ENCODE assay signal across 8 cellular contexts in genomic region chr5:173324115-173325001, GRCh38. TPM values are rescaled to one million over a fixed set of nuclear protein-coding genes. Genes with fewer than 3 reads are reported as not detected.
DNase-seq lines count a peak whose midpoint lies in the region; ATAC-seq and TF ChIP-seq lines count a peak whose summit lies in the region.

No MANE protein-coding gene starts in this region.

- no peak overlapping the region for H3K27ac ChIP-seq in WERI-Rb-1

- H3K36me3 Mint-ChIP-seq in activated CD8-positive, alpha-beta T cell treated with anti-CD3 and anti-CD28 coated beads for 36 hours (ENCODE audit: low read depth) = peaks cover 91% of the 10 kb centered on the region

- DNase-seq in AG04449 (ENCODE audit: low read depth, low spot score) = no peak
- peak; percentile 16 for DNase-seq in GOT3 (lab: John Stamatoyannopoulos, UW)
- DNase-seq in activated CD8-positive, alpha-beta T cell treated with anti-CD3 and anti-CD28 coated beads for 36 hours = peak; percentile 23
- DNase-seq in left ventricle myocardium superior = peak; percentile 95
- DNase-seq in stimulated activated naive CD8-positive, alpha-beta T cell treated with anti-CD3 and anti-CD28 coated beads, Interleukin-15, amount 100 ng/mL, for 72 hours = no peak
- DNase-seq in activated CD4-positive, CD25-positive, alpha-beta regulatory T cell treated with anti-CD3 and anti-CD28 coated beads, Interleukin-2, amount 50 U/mL, for 72 hours = no peak
- no peak for DNase-seq in WERI-Rb-1

- H3K27me3 ChIP-seq in WERI-Rb-1 (ENCODE audit: insufficient read depth, low read depth, severe bottlenecking) = peaks cover 9% of the 10 kb centered on the region

- no peaks in the 10 kb centered on the region for H3K9me3 ChIP-seq in WERI-Rb-1 (ENCODE audit: severe bottlenecking)

- no peak overlapping the region for H3K27ac Mint-ChIP-seq in activated CD8-positive, alpha-beta T cell treated with anti-CD3 and anti-CD28 coated beads for 36 hours
- H3K27ac Mint-ChIP-seq in stimulated activated naive CD8-positive, alpha-beta T cell treated with anti-CD3 and anti-CD28 coated beads, Interleukin-15, amount 100 ng/mL, for 72 hours = peak overlapping the region in 1 of 2 donors; percentile 89

- no peaks in the 10 kb centered on the region for H3K9me3 Mint-ChIP-seq in activated CD8-positive, alpha-beta T cell treated with anti-CD3 and anti-CD28 coated beads for 36 hours
- H3K9me3 Mint-ChIP-seq in stimulated activated naive CD8-positive, alpha-beta T cell treated with anti-CD3 and anti-CD28 coated beads, Interleukin-15, amount 100 ng/mL, for 72 hours = no peaks in the 10 kb centered on the region

- POLR2A ChIA-PET in AG04449 (lab: Yijun Ruan, JAX) = interaction anchor here (0.7 to 1.1 kb wide), 2 partner anchors 9 to 148 kb away, joined by 3 to 6 read pairs; no protein-coding TSS in a partner anchor
- POLR2A ChIA-PET in activated CD8-positive, alpha-beta T cell treated with anti-CD3 and anti-CD28 coated beads for 36 hours (lab: Charles Lee) = interaction anchor here (1.2 kb wide), 1 partner anchor 9 kb away, joined by 3 read pairs; no protein-coding TSS in a partner anchor

- H3K4me3 Mint-ChIP-seq in activated CD8-positive, alpha-beta T cell treated with anti-CD3 and anti-CD28 coated beads for 36 hours = peak overlapping the region; percentile 98
- H3K4me3 Mint-ChIP-seq in stimulated activated naive CD8-positive, alpha-beta T cell treated with anti-CD3 and anti-CD28 coated beads, Interleukin-15, amount 100 ng/mL, for 72 hours = peak overlapping the region; percentile 68 to 97

- H3K4me1 Mint-ChIP-seq in activated CD8-positive, alpha-beta T cell treated with anti-CD3 and anti-CD28 coated beads for 36 hours (ENCODE audit: low read depth) = peaks cover 30% of the 10 kb centered on the region
- H3K4me1 Mint-ChIP-seq in stimulated activated naive CD8-positive, alpha-beta T cell treated with anti-CD3 and anti-CD28 coated beads, Interleukin-15, amount 100 ng/mL, for 72 hours = peaks cover 38% of the 10 kb centered on the region

- no peak for ATAC-seq in activated CD8-positive, alpha-beta T cell treated with anti-CD3 and anti-CD28 coated beads for 36 hours
- ATAC-seq in left ventricle myocardium superior (peak; percentile 59), HG03354 (IDR thresholded peaks at IDR 0.05; ENCODE audit: poor library complexity, severe bottlenecking, unreplicated experiment) (no peak)
- ATAC-seq in stimulated activated naive CD8-positive, alpha-beta T cell treated with anti-CD3 and anti-CD28 coated beads, Interleukin-15, amount 100 ng/mL, for 72 hours = no peak

- peaks cover 50% of the 10 kb centered on the region for H3K27me3 Mint-ChIP-seq in activated CD8-positive, alpha-beta T cell treated with anti-CD3 and anti-CD28 coated beads for 36 hours
- H3K27me3 Mint-ChIP-seq in stimulated activated naive CD8-positive, alpha-beta T cell treated with anti-CD3 and anti-CD28 coated beads, Interleukin-15, amount 100 ng/mL, for 72 hours = peaks cover 60% of the 10 kb centered on the region

- peak overlapping the region; percentile 96 for H3K4me3 ChIP-seq in AG04449 (ENCODE audit: low read depth, low read length)
- H3K4me3 ChIP-seq in WERI-Rb-1 (ENCODE audit: low read depth, low read length) = no peak overlapping the region

- CTCF ChIA-PET in AG04449 (lab: Yijun Ruan, JAX) = interaction anchor here (0.9 to 1.1 kb wide), 2 partner anchors 9 to 30 kb away, joined by 3 to 4 read pairs; no protein-coding TSS in a partner anchor
- CTCF ChIA-PET in activated CD8-positive, alpha-beta T cell treated with anti-CD3 and anti-CD28 coated beads for 36 hours (lab: Charles Lee) = no interaction called here

- intact Hi-C loops in activated CD8-positive, alpha-beta T cell treated with anti-CD3 and anti-CD28 coated beads for 36 hours (cut with micrococcal nuclease) = loop anchor here (5.0 kb wide), 1 partner anchor 82 kb away; no protein-coding TSS in a partner anchor
- intact Hi-C loops in left ventricle myocardium superior (cut with micrococcal nuclease) = no loop called here

- TF ChIP-seq CTCF in AG04449 (IDR thresholded peaks at IDR 0.05; ENCODE audit: insufficient read depth, low read length, missing control alignments) (no peak), WERI-Rb-1 (IDR thresholded peaks at IDR 0.05; ENCODE audit: low read depth, low read length) (no peak)
- no peak for TF ChIP-seq CTCF in activated CD8-positive, alpha-beta T cell treated with anti-CD3 and anti-CD28 coated beads for 36 hours (IDR thresholded peaks at IDR 0.05)

- no peaks in the 10 kb centered on the region for H3K36me3 ChIP-seq in WERI-Rb-1

RNA-seq across cellular contexts. Expression of gene STC2, which starts 3.9 kb away (rescaled TPM):
- total RNA-seq in activated CD8-positive, alpha-beta T cell treated with anti-CD3 and anti-CD28 coated beads for 36 hours = 10 to 100 TPM; 40.9 to 45.9 TPM
- total RNA-seq in left ventricle myocardium superior = 6.8 TPM

Comparison
In these comparisons a context has a peak if more than half of its experiments do, and no peak if none do; other contexts are left out.
1. DNase-seq: peak in GOT3 (single experiment), activated CD8-positive, alpha-beta T cell treated with anti-CD3 and anti-CD28 coated beads for 36 hours (single experiment) and left ventricle myocardium superior (single experiment); none in AG04449 (single experiment), stimulated activated naive CD8-positive, alpha-beta T cell treated with anti-CD3 and anti-CD28 coated beads, Interleukin-15, amount 100 ng/mL, for 72 hours (0 of 2), activated CD4-positive, CD25-positive, alpha-beta regulatory T cell treated with anti-CD3 and anti-CD28 coated beads, Interleukin-2, amount 50 U/mL, for 72 hours (single experiment) and WERI-Rb-1 (single experiment).